Comparison of ENCODE assay signal across 8 cellular contexts in genomic region chr1:145994391-145995120, GRCh38. TPM values are rescaled to one million over a fixed set of nuclear protein-coding genes. Genes with fewer than 3 reads are reported as not detected.
DNase-seq lines count a peak whose midpoint lies in the region; ATAC-seq and TF ChIP-seq lines count a peak whose summit lies in the region.

No MANE protein-coding gene starts in this region.

- H3K4me3 Mint-ChIP-seq in natural killer cell treated with Interleukin-12 subunit alpha and Interleukin-12 subunit beta and Interleukin-15 and Interleukin-18, amount 100 ng/mL, for 72 hours, result peak overlapping the region; percentile 99

- no peaks in the 10 kb centered on the region for H3K27me3 Mint-ChIP-seq in natural killer cell treated with Interleukin-12 subunit alpha and Interleukin-12 subunit beta and Interleukin-15 and Interleukin-18, amount 100 ng/mL, for 72 hours

- H3K9me3 ChIP-seq in SK-N-MC (ENCODE audit: low read depth, low read length), result no peaks in the 10 kb centered on the region

- peak overlapping the region; percentile 86; the same call in 1 of the 2 replicates for H3K4me3 ChIP-seq in SK-N-MC

- peak; percentile 28 for TF ChIP-seq POLR2A in GM18951 (IDR thresholded peaks at IDR 0.05; ENCODE audit: extremely low read depth, insufficient read depth, insufficient read length)

- ATAC-seq in natural killer cell treated with Interleukin-12 subunit alpha and Interleukin-12 subunit beta and Interleukin-15 and Interleukin-18, amount 100 ng/mL, for 72 hours, result no peak

- no peak overlapping the region for H3K9ac ChIP-seq in SK-N-MC (ENCODE audit: insufficient read length)

- peaks cover 3% of the 10 kb centered on the region; the same call in 1 of the 2 replicates for H3K36me3 ChIP-seq in SK-N-MC (ENCODE audit: insufficient read depth, low read length)

- no peaks in the 10 kb centered on the region for H3K9me3 Mint-ChIP-seq in natural killer cell treated with Interleukin-12 subunit alpha and Interleukin-12 subunit beta and Interleukin-15 and Interleukin-18, amount 100 ng/mL, for 72 hours

- in situ Hi-C loops in GM18951 (cut with MboI; ENCODE audit: low sequenced_read_pairs, unreplicated experiment), result no loop called here

- no peak overlapping the region for H3K27ac ChIP-seq in SK-N-MC
- H3K27ac ChIP-seq in cingulate gyrus (ENCODE audit: low read depth, low read length), result peak overlapping the region; percentile 97

- H3K27ac Mint-ChIP-seq in natural killer cell treated with Interleukin-12 subunit alpha and Interleukin-12 subunit beta and Interleukin-15 and Interleukin-18, amount 100 ng/mL, for 72 hours, result peak overlapping the region; percentile 96 to 98

- DNase-seq in SK-N-MC (ENCODE audit: low read depth, low spot score) (no peak), H4 (ENCODE audit: low spot score) (no peak), EL (no peak), NCI-H2107 treated with DMSO at 0.1 percent for 48 hours (lab: John Stamatoyannopoulos, UW; ENCODE audit: unreplicated experiment) (no peak), DMS153 (lab: John Stamatoyannopoulos, UW) (no peak)
- no peak for DNase-seq in natural killer cell treated with Interleukin-12 subunit alpha and Interleukin-12 subunit beta and Interleukin-15 and Interleukin-18, amount 100 ng/mL, for 72 hours (ENCODE audit: low spot score)

- peaks cover 54 to 69% of the 10 kb centered on the region in 2 donors for H3K4me1 Mint-ChIP-seq in natural killer cell treated with Interleukin-12 subunit alpha and Interleukin-12 subunit beta and Interleukin-15 and Interleukin-18, amount 100 ng/mL, for 72 hours (ENCODE audit: low read depth in 2 of 2)

- H3K36me3 Mint-ChIP-seq in natural killer cell treated with Interleukin-12 subunit alpha and Interleukin-12 subunit beta and Interleukin-15 and Interleukin-18, amount 100 ng/mL, for 72 hours, result peaks cover 39% of the 10 kb centered on the region

RNA-seq across cellular contexts. Expression of gene TXNIP, which starts 1.8 kb away (rescaled TPM):
- total RNA-seq in natural killer cell treated with Interleukin-12 subunit alpha and Interleukin-12 subunit beta and Interleukin-15 and Interleukin-18, amount 100 ng/mL, for 72 hours, result 100 to 1,000 TPM in 1 of 2 donors, 10 to 100 TPM in 1; 87.8 to 347 TPM
- total RNA-seq in H4 (2014; rRNA removed; shearing (Covaris generic)), result 101 and 102 TPM in 2 replicates

RNA-seq across cellular contexts. Expression of gene HJV, which starts 27.0 kb away (rescaled TPM):
- total RNA-seq in natural killer cell treated with Interleukin-12 subunit alpha and Interleukin-12 subunit beta and Interleukin-15 and Interleukin-18, amount 100 ng/mL, for 72 hours, result not detected
- not detected in 2 replicates for total RNA-seq in H4 (2014; rRNA removed; shearing (Covaris generic))

RNA-seq across cellular contexts. Expression of gene POLR3GL, which starts 30.1 kb away (rescaled TPM):
- 10 to 100 TPM; 17.8 to 26.4 TPM for total RNA-seq in natural killer cell treated with Interleukin-12 subunit alpha and Interleukin-12 subunit beta and Interleukin-15 and Interleukin-18, amount 100 ng/mL, for 72 hours
- total RNA-seq in H4 (2014; rRNA removed; shearing (Covaris generic)), result 16.9 and 21.2 TPM in 2 replicates

RNA-seq across cellular contexts. Expression of gene ANKRD34A, which starts 30.2 kb away (rescaled TPM):
- 1 to 10 TPM; 1.6 to 9.1 TPM for total RNA-seq in natural killer cell treated with Interleukin-12 subunit alpha and Interleukin-12 subunit beta and Interleukin-15 and Interleukin-18, amount 100 ng/mL, for 72 hours
- 0.54 and 0.70 TPM in 2 replicates for total RNA-seq in H4 (2014; rRNA removed; shearing (Covaris generic))

RNA-seq across cellular contexts. Expression of gene LIX1L, which starts 36.7 kb away (rescaled TPM):
- 10 to 100 TPM; 28.8 to 31.3 TPM for total RNA-seq in natural killer cell treated with Interleukin-12 subunit alpha and Interleukin-12 subunit beta and Interleukin-15 and Interleukin-18, amount 100 ng/mL, for 72 hours
- total RNA-seq in H4 (2014; rRNA removed; shearing (Covaris generic)), result 15.1 and 18.7 TPM in 2 replicates
